29 cellular contexts compared by ENCODE assay signal in genomic region chr1:10061276-10061675, GRCh38.
"Had no signal": no experiment of that assay in that cellular context is flagged by ENCODE, and none has a peak within 500 bp of the region (broad histone marks: within the 10 kb centered on the region; RNA-seq: fewer than 3 reads in every experiment).

No MANE protein-coding gene starts in this region.

- H3K9me3 ChIP-seq: ovary, psoas muscle, right lobe of liver, sigmoid colon, stomach, thoracic aorta, thyroid gland, tibial nerve, upper lobe of right lung, uterus had no signal

- H3K27ac Mint-ChIP-seq: natural killer cell treated with Interleukin-12 subunit alpha and Interleukin-12 subunit beta and Interleukin-15 and Interleukin-18, amount 100 ng/mL, for 72 hours; nephron progenitor cell; progenitor cell of endocrine pancreas; stimulated activated effector memory CD8-positive, alpha-beta T cell treated with anti-CD3 and anti-CD28 coated beads, Interleukin-12 subunit alpha, Interleukin-12 subunit beta, amount 100 ng/mL, for 72 hours; stimulated activated naive CD8-positive, alpha-beta T cell treated with anti-CD3 and anti-CD28 coated beads, Interleukin-15, Interleukin-2, amounts not matched to agents 100 ng/mL and 50 ng/mL, for 24 hours; type B pancreatic cell had no signal

- H3K4me3 ChIP-seq: ovary, psoas muscle, right lobe of liver, sigmoid colon, stomach, thoracic aorta, thyroid gland, tibial nerve, upper lobe of right lung, uterus had no signal

- DNase-seq: naive thymus-derived CD8-positive, alpha-beta T cell; nephron progenitor cell; occipital lobe; ovary; posterior cingulate gyrus; psoas muscle; right cardiac atrium; right lobe of liver; sigmoid colon; small intestine; stimulated activated CD4-positive, alpha-beta T cell treated with anti-CD3 and anti-CD28 coated beads, Interleukin-15, amount 100 ng/mL, for 24 hours; stimulated activated CD4-positive, alpha-beta T cell treated with anti-CD3 and anti-CD28 coated beads, Interleukin-2, amount 100 ng/mL, for 24 hours; stimulated activated CD4-positive, alpha-beta T cell treated with anti-CD3 and anti-CD28 coated beads, Interleukin-2, amount 100 ng/mL, for 48 hours; stimulated activated CD4-positive, alpha-beta T cell treated with anti-CD3 and anti-CD28 coated beads, Interleukin-4, amount 100 ng/mL, for 24 hours; stimulated activated naive B cell treated with anti-CD40 and anti-IgM and Interleukin-4, amounts not matched to agents 10 μg/mL and 1 μg/mL and 100 μg/mL, for 72 hours; stimulated activated naive CD4-positive, alpha-beta T cell treated with Interleukin-2 at 50 U/mL for 16 hours; stomach; thyroid gland; upper lobe of right lung; uterus had no signal

- H3K27me3 Mint-ChIP-seq: naive thymus-derived CD8-positive, alpha-beta T cell; natural killer cell treated with Interleukin-12 subunit alpha and Interleukin-12 subunit beta and Interleukin-15 and Interleukin-18, amount 100 ng/mL, for 72 hours; progenitor cell of endocrine pancreas; stimulated activated naive B cell treated with anti-CD40 and anti-IgM and Interleukin-4, amounts not matched to agents 10 μg/mL and 1 μg/mL and 100 μg/mL, for 72 hours; stimulated activated naive CD8-positive, alpha-beta T cell treated with anti-CD3 and anti-CD28 coated beads, Interleukin-15, Interleukin-2, amounts not matched to agents 100 ng/mL and 50 ng/mL, for 24 hours; type B pancreatic cell had no signal

- ATAC-seq: naive thymus-derived CD8-positive, alpha-beta T cell; natural killer cell treated with Interleukin-12 subunit alpha and Interleukin-12 subunit beta and Interleukin-15 and Interleukin-18, amount 100 ng/mL, for 72 hours; psoas muscle; right cardiac atrium; right lobe of liver; stimulated activated effector memory CD8-positive, alpha-beta T cell treated with anti-CD3 and anti-CD28 coated beads, Interleukin-12 subunit alpha, Interleukin-12 subunit beta, amount 100 ng/mL, for 72 hours; stimulated activated naive B cell treated with anti-CD40 and anti-IgM and Interleukin-4, amounts not matched to agents 10 μg/mL and 1 μg/mL and 100 μg/mL, for 72 hours; upper lobe of right lung had no signal

- H3K4me1 ChIP-seq: parathyroid adenoma had no signal

- H3K27ac ChIP-seq: ovary, parathyroid adenoma, psoas muscle, right lobe of liver, sigmoid colon, stomach, thoracic aorta, thyroid gland, tibial nerve, upper lobe of right lung, uterus had no signal

- H3K36me3 Mint-ChIP-seq: natural killer cell treated with Interleukin-12 subunit alpha and Interleukin-12 subunit beta and Interleukin-15 and Interleukin-18, amount 100 ng/mL, for 72 hours had no signal

- H3K27me3 ChIP-seq: ovary, right lobe of liver, sigmoid colon, stomach, thyroid gland, tibial nerve, upper lobe of right lung, uterus had no signal

- H3K36me3 ChIP-seq: ovary, right lobe of liver, sigmoid colon, thyroid gland, upper lobe of right lung, uterus had no signal

- H3K9me3 Mint-ChIP-seq: naive thymus-derived CD8-positive, alpha-beta T cell; natural killer cell treated with Interleukin-12 subunit alpha and Interleukin-12 subunit beta and Interleukin-15 and Interleukin-18, amount 100 ng/mL, for 72 hours; nephron progenitor cell; neural crest cell; stimulated activated effector memory CD8-positive, alpha-beta T cell treated with anti-CD3 and anti-CD28 coated beads, Interleukin-12 subunit alpha, Interleukin-12 subunit beta, amount 100 ng/mL, for 72 hours; stimulated activated naive B cell treated with anti-CD40 and anti-IgM and Interleukin-4, amounts not matched to agents 10 μg/mL and 1 μg/mL and 100 μg/mL, for 72 hours; stimulated activated naive CD8-positive, alpha-beta T cell treated with anti-CD3 and anti-CD28 coated beads, Interleukin-15, Interleukin-2, amounts not matched to agents 100 ng/mL and 50 ng/mL, for 24 hours; type B pancreatic cell had no signal

- H3K4me3 Mint-ChIP-seq: naive thymus-derived CD8-positive, alpha-beta T cell; natural killer cell treated with Interleukin-12 subunit alpha and Interleukin-12 subunit beta and Interleukin-15 and Interleukin-18, amount 100 ng/mL, for 72 hours; nephron progenitor cell; neural crest cell; stimulated activated effector memory CD8-positive, alpha-beta T cell treated with anti-CD3 and anti-CD28 coated beads, Interleukin-12 subunit alpha, Interleukin-12 subunit beta, amount 100 ng/mL, for 72 hours; stimulated activated naive B cell treated with anti-CD40 and anti-IgM and Interleukin-4, amounts not matched to agents 10 μg/mL and 1 μg/mL and 100 μg/mL, for 72 hours; stimulated activated naive CD8-positive, alpha-beta T cell treated with anti-CD3 and anti-CD28 coated beads, Interleukin-15, Interleukin-2, amounts not matched to agents 100 ng/mL and 50 ng/mL, for 24 hours; type B pancreatic cell had no signal
